ENCODE assay signal across 2 cellular contexts in the genomic region with DNA sequence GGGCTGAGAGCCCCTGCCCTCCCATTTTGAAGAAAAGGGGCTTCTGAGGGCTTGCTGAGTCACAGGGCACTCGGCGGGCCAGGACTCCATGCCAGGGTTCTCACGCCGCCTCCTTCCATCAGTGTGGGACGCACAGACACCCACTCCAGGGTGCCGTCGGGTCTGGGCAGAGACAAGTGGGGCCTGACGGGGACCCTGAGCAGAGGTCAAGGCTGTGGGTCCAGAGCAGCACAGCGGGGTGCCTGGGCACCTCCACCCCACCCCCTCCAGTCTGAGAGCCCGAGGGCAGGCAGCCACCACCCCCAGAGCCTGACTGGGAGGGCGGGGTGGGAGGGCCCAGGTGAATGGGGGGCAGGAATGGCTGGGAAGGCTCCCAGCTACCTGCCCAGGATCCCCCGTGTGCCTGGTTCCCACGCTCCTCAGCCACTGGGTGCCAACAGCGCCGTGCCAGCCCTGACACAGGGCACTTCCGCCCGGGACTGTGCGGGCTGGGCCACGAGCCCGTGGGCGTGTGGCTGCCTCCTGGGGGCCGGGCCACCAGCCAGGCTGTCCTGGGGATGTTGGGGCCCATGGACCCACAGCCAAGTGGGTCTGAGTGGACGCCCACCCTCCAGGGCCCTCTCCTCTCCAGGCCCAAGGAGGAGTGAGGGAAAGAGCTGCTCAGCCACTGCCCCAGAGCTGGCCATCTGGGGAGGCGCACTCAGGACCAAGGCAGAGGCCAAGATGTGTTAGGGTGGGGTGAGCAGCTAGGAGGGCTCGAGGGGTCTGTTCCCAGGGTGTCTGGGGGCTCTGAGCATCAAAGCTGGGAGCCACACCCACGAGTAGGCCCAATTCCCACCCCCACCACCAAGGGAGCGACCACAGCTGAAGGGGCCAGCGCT.
TF ChIP-seq lines count a peak whose summit lies in the region.

No MANE protein-coding gene starts in this region.

TF ChIP-seq in IMR-90, 13 proteins besides CTCF, POLR2A, EP300 and RAD21:
- TF ChIP-seq MAFK (IDR thresholded peaks at IDR 0.05; ENCODE audit: low read depth, low read length) (no peak), MAZ (IDR thresholded peaks at IDR 0.05; ENCODE audit: borderline replicate concordance, low read depth, low read length) (no peak), RFX5 (IDR thresholded peaks at IDR 0.05; ENCODE audit: low read depth, low read length) (no peak)
- TF ChIP-seq, protein P1, sequence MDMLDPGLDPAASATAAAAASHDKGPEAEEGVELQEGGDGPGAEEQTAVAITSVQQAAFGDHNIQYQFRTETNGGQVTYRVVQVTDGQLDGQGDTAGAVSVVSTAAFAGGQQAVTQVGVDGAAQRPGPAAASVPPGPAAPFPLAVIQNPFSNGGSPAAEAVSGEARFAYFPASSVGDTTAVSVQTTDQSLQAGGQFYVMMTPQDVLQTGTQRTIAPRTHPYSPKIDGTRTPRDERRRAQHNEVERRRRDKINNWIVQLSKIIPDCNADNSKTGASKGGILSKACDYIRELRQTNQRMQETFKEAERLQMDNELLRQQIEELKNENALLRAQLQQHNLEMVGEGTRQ (IDR thresholded peaks at IDR 0.05; ENCODE audit: low read depth, low read length): no peak

TF ChIP-seq in GM23338, 12 proteins besides CTCF, POLR2A, EP300 and RAD21:
- TF ChIP-seq POLR2AphosphoS5 (IDR thresholded peaks at IDR 0.05; ENCODE audit: low read depth) (no peak), STAT1 (IDR thresholded peaks at IDR 0.05; ENCODE audit: unreplicated experiment) (no peak), EZH2 (IDR thresholded peaks at IDR 0.05; ENCODE audit: low read depth, unreplicated experiment) (no peak), ZNF114 (CRISPR knock-in tag; IDR thresholded peaks at IDR 0.05) (no peak), NANOG (IDR thresholded peaks at IDR 0.05; ENCODE audit: borderline replicate concordance) (no peak)
